17 cellular contexts compared by ENCODE assay signal in genomic region chr15:40984963-40985362, GRCh38. TPM values are rescaled to one million over a fixed set of nuclear protein-coding genes. Genes with fewer than 3 reads are reported as not detected.
DNase-seq lines count a peak whose midpoint lies in the region; TF ChIP-seq lines count a peak whose summit lies in the region.
"Had no signal": no experiment of that assay in that cellular context is flagged by ENCODE, and none has a peak within 500 bp of the region (broad histone marks: within the 10 kb centered on the region; RNA-seq: fewer than 3 reads in every experiment).

No MANE protein-coding gene starts in this region.

- H3K36me3 Mint-ChIP-seq in endothelial cell (ENCODE audit: low read depth, unreplicated experiment), result peaks cover 57% of the 10 kb centered on the region
- H3K36me3 Mint-ChIP-seq in CD8-positive, alpha-beta memory T cell, result peaks cover 0 to 92% (median 46%) of the 10 kb centered on the region in 3 donors

- DNase-seq in EH (ENCODE audit: low read depth), result peak; percentile 93
- peak in 1 of 2 experiments; percentile 40 for DNase-seq in SJSA1 (ENCODE audit: low read depth in 1 of 2, low spot score in 2 of 2)
- DNase-seq in endothelial cell (ENCODE audit: low spot score), result no peak
- peak; percentile 39 for DNase-seq in skeletal muscle cell (ENCODE audit: low read depth)
- no peak for DNase-seq in activated T-cell treated with anti-CD3 and anti-CD28 coated beads, Interleukin-2, amount 50 U/mL, for 1 hour
- no peak for DNase-seq in uterus
- DNase-seq in thyroid gland, result no peak
- DNase-seq in CD8-positive, alpha-beta memory T cell, result no peak
- DNase-seq: activated gamma-delta T cell, heart left ventricle, kidney glomerular epithelial cell, NCI-H2107, NCI-H82, Right ventricle myocardium superior, substantia nigra had no signal

- POLR2A ChIA-PET in CD8-positive, alpha-beta memory T cell (lab: Charles Lee), result no interaction called here

- H3K4me1 ChIP-seq in SJSA1 (replicated peaks) (peaks cover 46% of the 10 kb centered on the region), uterus (no peaks in the 10 kb centered on the region), thyroid gland (no peaks in the 10 kb centered on the region)
- H3K4me1 ChIP-seq in CD8-positive, alpha-beta memory T cell (ENCODE audit: insufficient read depth, low read length), result no peaks in the 10 kb centered on the region
- H3K4me1 ChIP-seq: parathyroid adenoma had no signal

- H3K27ac ChIP-seq in SJSA1, result peak overlapping the region; percentile 66
- H3K27ac ChIP-seq in uterus, result no peak overlapping the region
- H3K27ac ChIP-seq in thyroid gland, result no peak overlapping the region
- no peak overlapping the region for H3K27ac ChIP-seq in CD8-positive, alpha-beta memory T cell (ENCODE audit: low read depth, low read length)
- H3K27ac ChIP-seq: heart left ventricle, parathyroid adenoma had no signal

- H3K27me3 ChIP-seq in SJSA1 (replicated peaks) (no peaks in the 10 kb centered on the region), uterus (no peaks in the 10 kb centered on the region), thyroid gland (no peaks in the 10 kb centered on the region)
- H3K27me3 ChIP-seq in CD8-positive, alpha-beta memory T cell (ENCODE audit: insufficient read depth, low read length, poor library complexity, severe bottlenecking), result no peaks in the 10 kb centered on the region
- H3K27me3 ChIP-seq: heart left ventricle had no signal

- no peak overlapping the region for H3K4me3 ChIP-seq in SJSA1
- H3K4me3 ChIP-seq in skeletal muscle cell (ENCODE audit: low read depth, low read length), result no peak overlapping the region
- no peak overlapping the region for H3K4me3 ChIP-seq in uterus
- no peak overlapping the region for H3K4me3 ChIP-seq in thyroid gland (replicated peaks in 1 of 3)
- no peak overlapping the region for H3K4me3 ChIP-seq in CD8-positive, alpha-beta memory T cell (ENCODE audit: low read length)
- H3K4me3 ChIP-seq: heart left ventricle had no signal

- no peaks in the 10 kb centered on the region for H3K9me3 Mint-ChIP-seq in endothelial cell (ENCODE audit: unreplicated experiment)
- H3K9me3 Mint-ChIP-seq in CD8-positive, alpha-beta memory T cell, result no peaks in the 10 kb centered on the region

- TF ChIP-seq CTCF in endothelial cell (IDR thresholded peaks at IDR 0.05; ENCODE audit: unreplicated experiment) (no peak), uterus (IDR thresholded peaks at IDR 0.05) (no peak), thyroid gland (IDR thresholded peaks at IDR 0.05) (no peak)

- H3K27ac Mint-ChIP-seq in endothelial cell (ENCODE audit: unreplicated experiment), result peak overlapping the region; percentile 40
- H3K27ac Mint-ChIP-seq in CD8-positive, alpha-beta memory T cell, result peak overlapping the region in 1 of 8 donors; percentile 75

- intact Hi-C loops in uterus (cut with DNase I; ENCODE audit: low total_unique reads) (no loop called here), thyroid gland (cut with DNase I) (no loop called here)

- H3K9me3 ChIP-seq in SJSA1 (replicated peaks), result no peaks in the 10 kb centered on the region
- no peaks in the 10 kb centered on the region for H3K9me3 ChIP-seq in uterus
- no peaks in the 10 kb centered on the region for H3K9me3 ChIP-seq in thyroid gland
- H3K9me3 ChIP-seq in CD8-positive, alpha-beta memory T cell (ENCODE audit: low read length), result no peaks in the 10 kb centered on the region
- H3K9me3 ChIP-seq: heart left ventricle had no signal

- H3K27me3 Mint-ChIP-seq in endothelial cell (ENCODE audit: unreplicated experiment), result peaks cover 9% of the 10 kb centered on the region
- H3K27me3 Mint-ChIP-seq in CD8-positive, alpha-beta memory T cell, result no peaks in the 10 kb centered on the region

- WGBS in thyroid gland, 2 donors, result 97 to 98% methylated on average over 4 of the region's 4 CpGs

- H3K4me1 Mint-ChIP-seq in endothelial cell (ENCODE audit: unreplicated experiment), result peaks cover 22% of the 10 kb centered on the region
- no peaks in the 10 kb centered on the region for H3K4me1 Mint-ChIP-seq in CD8-positive, alpha-beta memory T cell

- TF ChIP-seq POLR2A in uterus (IDR thresholded peaks at IDR 0.05) (no peak), thyroid gland (IDR thresholded peaks at IDR 0.05) (no peak)

- H3K36me3 ChIP-seq in SJSA1, result peaks cover 85% of the 10 kb centered on the region
- H3K36me3 ChIP-seq in uterus, result no peaks in the 10 kb centered on the region
- peaks cover 73 to 74% of the 10 kb centered on the region in 2 donors for H3K36me3 ChIP-seq in thyroid gland
- peaks cover 73% of the 10 kb centered on the region for H3K36me3 ChIP-seq in CD8-positive, alpha-beta memory T cell (ENCODE audit: insufficient read depth, low read length)

- H3K4me3 Mint-ChIP-seq in endothelial cell (ENCODE audit: unreplicated experiment), result no peak overlapping the region
- H3K4me3 Mint-ChIP-seq in CD8-positive, alpha-beta memory T cell, result no peak overlapping the region

- CTCF ChIA-PET in CD8-positive, alpha-beta memory T cell (lab: Charles Lee), result no interaction called here

RNA-seq across cellular contexts. Expression of gene CHAC1, which starts 31.7 kb away (rescaled TPM):
- total RNA-seq in SJSA1 (2014; rRNA removed; shearing (Covaris generic)), result 1.6 and 1.9 TPM in 2 replicates
- 16.4 TPM for total RNA-seq in endothelial cell (ENCODE audit: unreplicated experiment)
- 1 to 10 TPM in 2 of 4 donors, under 1 TPM in 1, not detected in 1; 0.35 to 1.8 (median 1.4) TPM for total RNA-seq in uterus
- 1 to 10 TPM; 1.1 to 3.1 (median 1.8) TPM for total RNA-seq in thyroid gland
- 10 to 100 TPM; 15.1 to 16.7 TPM for total RNA-seq in CD8-positive, alpha-beta memory T cell
- polyA plus RNA-seq in CD8-positive, alpha-beta memory T cell, result not detected

RNA-seq across cellular contexts. Expression of gene DLL4, which starts 55.8 kb away (rescaled TPM):
- total RNA-seq in SJSA1 (2014; rRNA removed; shearing (Covaris generic)), result not detected in 2 replicates
- 257 TPM for total RNA-seq in endothelial cell (ENCODE audit: unreplicated experiment)
- total RNA-seq in uterus, result 10 to 100 TPM; 18.2 to 31.1 (median 22.6) TPM
- 10 to 100 TPM in 3 of 4 donors, 1 to 10 TPM in 1; 6.8 to 27.1 (median 10.8) TPM for total RNA-seq in thyroid gland
- total RNA-seq in CD8-positive, alpha-beta memory T cell, result not detected
- not detected for polyA plus RNA-seq in CD8-positive, alpha-beta memory T cell
- total RNA-seq: bronchial epithelial cell had no signal

Comparison
In these comparisons a context has a peak if more than half of its experiments do, and no peak if none do; other contexts are left out.
1. DNase-seq: peak in EH (single experiment) and skeletal muscle cell (single experiment); none in endothelial cell (single experiment), activated T-cell treated with anti-CD3 and anti-CD28 coated beads, Interleukin-2, amount 50 U/mL, for 1 hour (single experiment), uterus (0 of 2), thyroid gland (0 of 2) and CD8-positive, alpha-beta memory T cell (0 of 5).